ENCODE assay signal across 18 cellular contexts in the genomic region with DNA sequence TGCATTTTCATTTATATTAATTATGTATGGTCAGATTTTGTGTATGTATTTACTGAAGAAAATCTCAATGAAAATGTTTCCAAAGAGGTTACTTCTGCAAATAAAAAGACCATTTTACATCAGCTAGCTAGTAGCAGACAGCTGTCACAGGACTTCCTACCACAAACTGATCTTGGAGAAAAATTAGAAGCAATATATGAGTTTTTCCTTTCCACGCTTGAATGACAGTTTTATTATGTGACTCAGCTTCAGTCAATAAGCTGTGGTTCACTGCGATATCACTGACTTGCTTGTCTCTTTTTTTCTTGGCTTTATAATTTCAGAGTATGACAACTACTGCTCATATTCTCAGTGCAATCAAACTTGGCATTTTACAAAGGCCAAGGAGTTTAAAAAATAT.
DNase-seq lines count a peak whose midpoint lies in the region; ATAC-seq, FAIRE-seq and TF ChIP-seq lines count a peak whose summit lies in the region.
"Had no signal": no experiment of that assay in that cellular context is flagged by ENCODE, and none has a peak within 500 bp of the region (broad histone marks: within the 10 kb centered on the region; RNA-seq: fewer than 3 reads in every experiment).

No MANE protein-coding gene starts in this region.

- no peaks in the 10 kb centered on the region for H3K9me3 ChIP-seq in Peyer's patch
- H3K9me3 ChIP-seq: body of pancreas had no signal

- TF ChIP-seq POLR2A in Peyer's patch (IDR thresholded peaks at IDR 0.05), result no peak

- no peak for TF ChIP-seq CTCF in Peyer's patch (IDR thresholded peaks at IDR 0.05)

- FAIRE-seq in HTR-8/SVneo (lab: Jason Lieb, UNC), result no peak
- FAIRE-seq in RCC 7860 (lab: Jason Lieb, UNC), result no peak

- no peaks in the 10 kb centered on the region for H3K27me3 ChIP-seq in Peyer's patch
- H3K27me3 ChIP-seq: body of pancreas, dorsolateral prefrontal cortex had no signal

- H3K4me1 ChIP-seq in Peyer's patch, result no peaks in the 10 kb centered on the region
- H3K4me1 ChIP-seq: body of pancreas had no signal

- H3K36me3 ChIP-seq in Peyer's patch, result no peaks in the 10 kb centered on the region

- DNase-seq in ELR (ENCODE audit: low read depth) (peak; percentile 63), HTR-8/SVneo (ENCODE audit: insufficient read length, low spot score) (peak; percentile 21), RCC 7860 (ENCODE audit: low spot score) (peak; percentile 3), fibroblast of peridontal ligament (ENCODE audit: extremely low read depth) (peak; percentile 7), dermis blood vessel endothelial cell (no peak), Peyer's patch (no peak)
- DNase-seq in stimulated activated naive CD4-positive, alpha-beta T cell (lab: John Stamatoyannopoulos, UW), result no peak
- DNase-seq: activated naive CD4-positive, alpha-beta T cell treated with Interleukin-2 at 50 U/mL for 16 hours; body of pancreas; dorsolateral prefrontal cortex; hypothalamus; left colon; NCI-H2081; NK-92 treated with Interleukin-12 subunit alpha and Interleukin-12 subunit beta, amount 100 ng/mL, for 24 hours; T-cell had no signal

- no peak overlapping the region for H3K4me3 ChIP-seq in Peyer's patch
- H3K4me3 ChIP-seq: body of pancreas, dorsolateral prefrontal cortex had no signal

- no peak overlapping the region for H3K27ac ChIP-seq in Peyer's patch
- H3K27ac ChIP-seq: body of pancreas, dorsolateral prefrontal cortex had no signal

- ATAC-seq in GM18517 (IDR thresholded peaks at IDR 0.05; ENCODE audit: unreplicated experiment), result no peak
- ATAC-seq: activated CD4-positive, CD25-positive, alpha-beta regulatory T cell treated with anti-CD3 and anti-CD28 coated beads, Interleukin-2, amount 50 U/mL, for 24 hours; body of pancreas; left colon; stimulated activated memory B cell treated with anti-CD40 and anti-IgM and Interleukin-4, amounts not matched to agents 10 μg/mL and 1 μg/mL and 100 μg/mL, for 72 hours; T-cell had no signal

Comparison
In these comparisons a context has a peak if more than half of its experiments do, and no peak if none do; other contexts are left out.
1. DNase-seq: peak in ELR (single experiment), HTR-8/SVneo (single experiment), RCC 7860 (single experiment) and fibroblast of peridontal ligament (single experiment); none in stimulated activated naive CD4-positive, alpha-beta T cell (0 of 6), dermis blood vessel endothelial cell (single experiment) and Peyer's patch (0 of 3).